Comparison of ENCODE assay signal across 17 cellular contexts in genomic region chr14:92675421-92675820, GRCh38.
DNase-seq lines count a peak whose midpoint lies in the region; ATAC-seq, FAIRE-seq and TF ChIP-seq lines count a peak whose summit lies in the region.
"Had no signal": no experiment of that assay in that cellular context is flagged by ENCODE, and none has a peak within 500 bp of the region (broad histone marks: within the 10 kb centered on the region; RNA-seq: fewer than 3 reads in every experiment).

No MANE protein-coding gene starts in this region.

- no peak for FAIRE-seq in kidney (lab: Jason Lieb, UNC)

- peak; percentile 10 for DNase-seq in cardiac septum (ENCODE audit: low spot score)
- DNase-seq in Right ventricle myocardium superior: no peak
- DNase-seq in MV-4-11 (lab: John Stamatoyannopoulos, UW): peak; percentile 14
- DNase-seq in kidney: peak; percentile 9
- DNase-seq in upper lobe of right lung: peak; percentile 17
- no peak for DNase-seq in NCI-H748 treated with DMSO at 0.1 percent for 48 hours (lab: John Stamatoyannopoulos, UW)
- no peak for DNase-seq in body of pancreas
- no peak for DNase-seq in NCI-H1694 (lab: John Stamatoyannopoulos, UW)
- DNase-seq: activated CD4-positive, alpha-beta memory T cell treated with anti-CD3 and anti-CD28 coated beads, Interleukin-2, amount 10 ng/mL, durations not matched to agents 7 days and 5 days; activated naive CD4-positive, alpha-beta T cell treated with Interleukin-2 at 50 U/mL for 16 hours; DMS153; GM23248; NCI-H1694 treated with DMSO at 0.1 percent for 48 hours; NCI-H510A; OCI-M1 had no signal

- no peak for TF ChIP-seq CTCF in kidney (IDR thresholded peaks at IDR 0.05; ENCODE audit: borderline replicate concordance, extremely low read depth, insufficient read depth)
- no peak for TF ChIP-seq CTCF in upper lobe of right lung (IDR thresholded peaks at IDR 0.05)
- no peak for TF ChIP-seq CTCF in body of pancreas (IDR thresholded peaks at IDR 0.05)

- no peaks in the 10 kb centered on the region for H3K4me1 ChIP-seq in kidney (ENCODE audit: control insufficient read depth in 1 of 2, insufficient read depth in 1 of 2, low read depth in 1 of 2, low read length in 2 of 2)
- H3K4me1 ChIP-seq in upper lobe of right lung: peaks cover 8% of the 10 kb centered on the region
- H3K4me1 ChIP-seq in body of pancreas: no peaks in the 10 kb centered on the region
- H3K4me1 ChIP-seq: breast epithelium, uterus had no signal

- H3K27me3 ChIP-seq in upper lobe of right lung (no peaks in the 10 kb centered on the region), body of pancreas (no peaks in the 10 kb centered on the region)
- H3K27me3 ChIP-seq: breast epithelium, uterus had no signal

- intact Hi-C loops in cardiac septum (cut with DNase I) (no loop called here), Right ventricle myocardium superior (cut with DNase I) (no loop called here), kidney (cut with DNase I) (no loop called here), upper lobe of right lung (cut with DNase I) (no loop called here), body of pancreas (cut with DNase I) (no loop called here)

- no peak overlapping the region for H3K27ac ChIP-seq in kidney (ENCODE audit: low read depth in 2 of 2, low read length in 2 of 2)
- no peak overlapping the region for H3K27ac ChIP-seq in upper lobe of right lung
- H3K27ac ChIP-seq in body of pancreas: no peak overlapping the region
- H3K27ac ChIP-seq: breast epithelium, GM23248, uterus had no signal

- H3K4me3 ChIP-seq in kidney (ENCODE audit: low read length in 2 of 2) (no peak overlapping the region), upper lobe of right lung (no peak overlapping the region), body of pancreas (no peak overlapping the region)
- H3K4me3 ChIP-seq: breast epithelium, GM23248, uterus had no signal

- 77 to 92% methylated on average over 3 to 6 of the region's 6 CpGs for WGBS in body of pancreas, 2 donors

- H3K9ac ChIP-seq in kidney (ENCODE audit: low read length in 2 of 2): no peak overlapping the region
- H3K9ac ChIP-seq: GM23248 had no signal

- ATAC-seq in Right ventricle myocardium superior (ENCODE audit: poor library complexity) (no peak), upper lobe of right lung (no peak), body of pancreas (no peak)

- TF ChIP-seq POLR2A in body of pancreas (IDR thresholded peaks at IDR 0.05): no peak

- H3K9me3 ChIP-seq in kidney (ENCODE audit: control insufficient read depth in 1 of 2, low read length in 2 of 2) (no peaks in the 10 kb centered on the region), upper lobe of right lung (no peaks in the 10 kb centered on the region), body of pancreas (no peaks in the 10 kb centered on the region)
- H3K9me3 ChIP-seq: breast epithelium, uterus had no signal

- H3K36me3 ChIP-seq in kidney (ENCODE audit: control insufficient read depth in 1 of 2, insufficient read depth in 2 of 2, low read length in 2 of 2) (no peaks in the 10 kb centered on the region), upper lobe of right lung (peaks cover 33% of the 10 kb centered on the region), body of pancreas (replicated peaks in 1 of 2; ENCODE audit: insufficient read depth in 1 of 2, low read depth in 2 of 2) (no peaks in the 10 kb centered on the region)
- H3K36me3 ChIP-seq: breast epithelium, uterus had no signal

Comparison
In these comparisons a context has a peak if more than half of its experiments do, and no peak if none do; other contexts are left out.
1. DNase-seq: peak in cardiac septum (single experiment), MV-4-11 (single experiment), kidney (single experiment) and upper lobe of right lung (single experiment); none in Right ventricle myocardium superior (single experiment), NCI-H748 treated with DMSO at 0.1 percent for 48 hours (single experiment), body of pancreas (0 of 4) and NCI-H1694 (single experiment).